Comparison of ENCODE assay signal across 14 cellular contexts in the genomic region with DNA sequence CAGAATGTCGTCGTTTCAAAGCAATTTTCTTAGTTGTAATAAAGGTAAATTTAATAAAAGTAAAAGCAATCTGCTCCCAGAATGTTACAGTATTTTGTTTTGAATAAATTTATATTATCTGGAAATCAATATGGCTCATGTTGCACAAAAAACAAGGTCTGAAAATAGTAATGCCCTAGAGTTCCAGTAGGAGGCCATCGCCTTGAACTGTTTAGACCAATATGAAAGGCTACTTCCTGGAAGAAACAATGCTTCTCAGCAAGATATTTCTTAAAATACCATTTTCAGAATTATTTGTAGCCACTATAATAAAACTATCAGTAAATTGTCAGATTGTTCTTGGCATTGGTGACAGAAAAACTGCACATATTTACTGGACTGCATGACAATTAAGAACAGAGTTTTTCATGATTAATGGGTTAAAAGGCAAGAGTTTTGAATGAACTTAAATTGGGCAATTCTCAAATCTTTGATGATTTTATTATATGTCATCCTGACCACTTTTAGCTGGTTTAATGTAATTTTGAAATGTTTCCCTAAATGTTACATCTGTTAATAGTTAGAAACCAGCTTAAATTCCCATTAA.
DNase-seq lines count a peak whose midpoint lies in the region; ATAC-seq and TF ChIP-seq lines count a peak whose summit lies in the region.
"Had no signal": no experiment of that assay in that cellular context is flagged by ENCODE, and none has a peak within 500 bp of the region (broad histone marks: within the 10 kb centered on the region; RNA-seq: fewer than 3 reads in every experiment).

No MANE protein-coding gene starts in this region.

- H3K27ac ChIP-seq in liver (ENCODE audit: low read depth in 1 of 2, low read length in 2 of 2) (no peak overlapping the region), right lobe of liver (no peak overlapping the region), PC-3 (ENCODE audit: low read length) (no peak overlapping the region)

- ATAC-seq in right lobe of liver (no peak), PC-3 (no peak)
- ATAC-seq: activated T-helper 17 cell treated with anti-CD3 and anti-CD28 coated beads, Interleukin-2, amount 50 U/mL, for 72 hours; left cardiac atrium had no signal

- no peak overlapping the region for H3K4me3 ChIP-seq in liver (ENCODE audit: low read depth in 1 of 3, low read length in 3 of 3)
- no peak overlapping the region for H3K4me3 ChIP-seq in right lobe of liver
- H3K4me3 ChIP-seq in PC-3 (ENCODE audit: low read length) = no peak overlapping the region

- no peaks in the 10 kb centered on the region for H3K27me3 ChIP-seq in liver (ENCODE audit: control insufficient read depth in 4 of 4, insufficient read depth in 4 of 4, low read length in 3 of 4)
- H3K27me3 ChIP-seq in right lobe of liver = no peaks in the 10 kb centered on the region
- H3K27me3 ChIP-seq in PC-3 (ENCODE audit: low read length) = no peaks in the 10 kb centered on the region

- TF ChIP-seq RAD21 in liver (IDR thresholded peaks at IDR 0.05) = no peak

- H3K4me3 Mint-ChIP-seq in type B pancreatic cell = no peak overlapping the region
- H3K4me3 Mint-ChIP-seq in activated T-helper 2 cell treated with anti-CD3 and anti-CD28 coated beads, Interferon-gamma antibody, Interleukin-2, Interleukin-4, amounts not matched to agents 10 μg/mL and 5 μg/mL and 100 μg/mL, durations not matched to agents 14 hours and 24 hours and 36 hours (ENCODE audit: low read depth) = no peak overlapping the region
- H3K4me3 Mint-ChIP-seq: activated T-helper 17 cell treated with anti-CD3 and anti-CD28 coated beads, Interleukin-2, amount 50 U/mL, for 72 hours; B cell had no signal

- 99% methylated on average over 3 of the region's 3 CpGs for WGBS in liver
- 94% methylated on average over 3 of the region's 3 CpGs for WGBS in right lobe of liver (ENCODE audit: insufficient coverage, low coverage, low lambda C conversion rate, missing lambda C conversion rate)

- H3K4me1 ChIP-seq in liver (ENCODE audit: control insufficient read depth in 4 of 4, insufficient read depth in 4 of 4, low read length in 3 of 4) = peaks cover 0 to 8% (median 1%) of the 10 kb centered on the region in 4 donors
- no peaks in the 10 kb centered on the region for H3K4me1 ChIP-seq in right lobe of liver
- H3K4me1 ChIP-seq in PC-3 (ENCODE audit: insufficient read depth, low read length) = no peaks in the 10 kb centered on the region

- no peak overlapping the region for H2AFZ ChIP-seq in PC-3 (ENCODE audit: low read length)

- H3K79me2 ChIP-seq in PC-3 (ENCODE audit: low read length) = no peaks in the 10 kb centered on the region

- TF ChIP-seq POLR2A in right lobe of liver (IDR thresholded peaks at IDR 0.05) = no peak
- no peak for TF ChIP-seq POLR2A in erythroblast (IDR thresholded peaks at IDR 0.05; ENCODE audit: low read length)

- H3K36me3 ChIP-seq in liver (ENCODE audit: control insufficient read depth in 4 of 4, insufficient read depth in 3 of 4, low read depth in 1 of 4, low read length in 3 of 4) = peaks cover 0 to 1% (median 0%) of the 10 kb centered on the region in 4 donors
- no peaks in the 10 kb centered on the region for H3K36me3 ChIP-seq in right lobe of liver
- no peaks in the 10 kb centered on the region for H3K36me3 ChIP-seq in PC-3 (ENCODE audit: low read depth, low read length)

- H3K27ac Mint-ChIP-seq in type B pancreatic cell = no peak overlapping the region
- no peak overlapping the region for H3K27ac Mint-ChIP-seq in activated T-helper 2 cell treated with anti-CD3 and anti-CD28 coated beads, Interferon-gamma antibody, Interleukin-2, Interleukin-4, amounts not matched to agents 10 μg/mL and 5 μg/mL and 100 μg/mL, durations not matched to agents 14 hours and 24 hours and 36 hours
- H3K27ac Mint-ChIP-seq: activated T-helper 17 cell treated with anti-CD3 and anti-CD28 coated beads, Interleukin-2, amount 50 U/mL, for 72 hours; B cell had no signal

- TF ChIP-seq CTCF in liver (IDR thresholded peaks at IDR 0.05; ENCODE audit: low read depth, low read length, missing input control) (peak; percentile 8), right lobe of liver (IDR thresholded peaks at IDR 0.05) (peak in 2 of 4 donors; percentile 4 to 8), PC-3 (conservative IDR thresholded peaks at IDR 0.05; ENCODE audit: low read depth, low read length) (peak; percentile 46; the same call in 1 of the 2 replicates), type B pancreatic cell (conservative IDR thresholded peaks at IDR 0.05) (peak; percentile 65)

- no TSS peak for BruUV-seq in PC-3 (replicated peaks; lab: Mats Ljungman, UMichigan)

- H3K9ac ChIP-seq in liver (ENCODE audit: low read depth in 1 of 2, low read length in 2 of 2) (no peak overlapping the region), PC-3 (ENCODE audit: low read length) (no peak overlapping the region)

- no peaks in the 10 kb centered on the region for H4K20me1 ChIP-seq in PC-3 (ENCODE audit: low read length)

- H3K9me3 ChIP-seq in liver (ENCODE audit: control insufficient read depth in 4 of 4, low read length in 3 of 4) (no peaks in the 10 kb centered on the region), right lobe of liver (no peaks in the 10 kb centered on the region), PC-3 (ENCODE audit: low read length) (no peaks in the 10 kb centered on the region)

- peaks cover 3% of the 10 kb centered on the region for H3K9me3 Mint-ChIP-seq in type B pancreatic cell
- no peaks in the 10 kb centered on the region for H3K9me3 Mint-ChIP-seq in activated T-helper 2 cell treated with anti-CD3 and anti-CD28 coated beads, Interferon-gamma antibody, Interleukin-2, Interleukin-4, amounts not matched to agents 10 μg/mL and 5 μg/mL and 100 μg/mL, durations not matched to agents 14 hours and 24 hours and 36 hours

- CTCF ChIA-PET in PC-3 (lab: Charles Lee) = no interaction called here

- no peaks in the 10 kb centered on the region for H3K4me1 Mint-ChIP-seq in type B pancreatic cell (ENCODE audit: unreplicated experiment)
- no peaks in the 10 kb centered on the region for H3K4me1 Mint-ChIP-seq in activated T-helper 2 cell treated with anti-CD3 and anti-CD28 coated beads, Interferon-gamma antibody, Interleukin-2, Interleukin-4, amounts not matched to agents 10 μg/mL and 5 μg/mL and 100 μg/mL, durations not matched to agents 14 hours and 24 hours and 36 hours (ENCODE audit: low read depth)
- H3K4me1 Mint-ChIP-seq: activated T-helper 17 cell treated with anti-CD3 and anti-CD28 coated beads, Interleukin-2, amount 50 U/mL, for 72 hours; B cell had no signal

- no peaks in the 10 kb centered on the region for H3K9me2 ChIP-seq in PC-3 (replicated peaks; ENCODE audit: low read length)

- POLR2A ChIA-PET in PC-3 (lab: Charles Lee; ENCODE audit: unreplicated experiment) = no interaction called here

- DNase-seq in right lobe of liver (no peak), PC-3 (peak; percentile 22), erythroblast (lab: John Stamatoyannopoulos, UW) (peak; percentile 8), type B pancreatic cell (ENCODE audit: extremely low spot score, unreplicated experiment) (no peak), NCI-H2107 (lab: John Stamatoyannopoulos, UW) (no peak)
- DNase-seq in activated T-helper 2 cell treated with anti-CD3 and anti-CD28 coated beads, Interferon-gamma antibody, Interleukin-2, Interleukin-4, amounts not matched to agents 10 μg/mL and 5 μg/mL and 100 μg/mL, durations not matched to agents 14 hours and 24 hours and 36 hours (ENCODE audit: low spot score) = no peak
- no peak for DNase-seq in stimulated activated CD4-positive, alpha-beta T cell treated with anti-CD3 and anti-CD28 coated beads, Interleukin-4, amount 100 ng/mL, for 24 hours
- DNase-seq: activated CD4-positive, CD25-positive, alpha-beta regulatory T cell treated with anti-CD3 and anti-CD28 coated beads, Interleukin-2, amount 50 U/mL, for 72 hours; H7; left cardiac atrium; NCI-H526 treated with DMSO at 0.1 percent for 48 hours had no signal

- no peaks in the 10 kb centered on the region for H3F3A ChIP-seq in PC-3 (ENCODE audit: low read length, unreplicated experiment)

- H3K27me3 Mint-ChIP-seq in type B pancreatic cell = no peaks in the 10 kb centered on the region
- H3K27me3 Mint-ChIP-seq in activated T-helper 2 cell treated with anti-CD3 and anti-CD28 coated beads, Interferon-gamma antibody, Interleukin-2, Interleukin-4, amounts not matched to agents 10 μg/mL and 5 μg/mL and 100 μg/mL, durations not matched to agents 14 hours and 24 hours and 36 hours (ENCODE audit: low read depth) = no peaks in the 10 kb centered on the region
- H3K27me3 Mint-ChIP-seq: activated T-helper 17 cell treated with anti-CD3 and anti-CD28 coated beads, Interleukin-2, amount 50 U/mL, for 72 hours; B cell had no signal

- H3K4me2 ChIP-seq in PC-3 (ENCODE audit: low read length) = no peak overlapping the region

- H3K36me3 Mint-ChIP-seq in type B pancreatic cell = peaks cover 11% of the 10 kb centered on the region
- H3K36me3 Mint-ChIP-seq in activated T-helper 2 cell treated with anti-CD3 and anti-CD28 coated beads, Interferon-gamma antibody, Interleukin-2, Interleukin-4, amounts not matched to agents 10 μg/mL and 5 μg/mL and 100 μg/mL, durations not matched to agents 14 hours and 24 hours and 36 hours (ENCODE audit: low read depth) = no peaks in the 10 kb centered on the region

- intact Hi-C loops in right lobe of liver (cut with DNase I) (no loop called here), PC-3 (cut with micrococcal nuclease) (no loop called here)
- intact Hi-C loops in activated T-helper 2 cell treated with anti-CD3 and anti-CD28 coated beads, Interferon-gamma antibody, Interleukin-2, Interleukin-4, amounts not matched to agents 10 μg/mL and 5 μg/mL and 100 μg/mL, durations not matched to agents 14 hours and 24 hours and 36 hours (cut with micrococcal nuclease) = no loop called here

Comparison
In these comparisons a context has a peak if more than half of its experiments do, and no peak if none do; other contexts are left out.
1. DNase-seq: peak in PC-3 (single experiment) and erythroblast (2 of 2); none in right lobe of liver (0 of 3), type B pancreatic cell (single experiment), activated T-helper 2 cell treated with anti-CD3 and anti-CD28 coated beads, Interferon-gamma antibody, Interleukin-2, Interleukin-4, amounts not matched to agents 10 μg/mL and 5 μg/mL and 100 μg/mL, durations not matched to agents 14 hours and 24 hours and 36 hours (single experiment), NCI-H2107 (single experiment) and stimulated activated CD4-positive, alpha-beta T cell treated with anti-CD3 and anti-CD28 coated beads, Interleukin-4, amount 100 ng/mL, for 24 hours (single experiment).